Comparison of ENCODE assay signal across 12 cellular contexts in genomic region chr16:4011225-4011939, GRCh38.
A peak's percentile ranks its signal among the peaks of the same experiment; 100 is the strongest.
DNase-seq lines count a peak whose midpoint lies in the region; ATAC-seq and TF ChIP-seq lines count a peak whose summit lies in the region.
"Had no signal": no experiment of that assay in that cellular context is flagged by ENCODE, and none has a peak within 500 bp of the region (broad histone marks: within the 10 kb centered on the region; RNA-seq: fewer than 3 reads in every experiment).

No MANE protein-coding gene starts in this region.

- no peak overlapping the region for H3K4me3 ChIP-seq in breast epithelium
- H3K4me3 ChIP-seq in upper lobe of left lung, result peak overlapping the region in 2 of 4 donors; percentile 2 to 22

- no peak for TF ChIP-seq CTCF in breast epithelium (IDR thresholded peaks at IDR 0.05)
- TF ChIP-seq CTCF in upper lobe of left lung (IDR thresholded peaks at IDR 0.05), result no peak

- H3K9me3 ChIP-seq in breast epithelium (no peaks in the 10 kb centered on the region), upper lobe of left lung (no peaks in the 10 kb centered on the region)

- peak overlapping the region; percentile 11 to 25 for H3K27ac ChIP-seq in breast epithelium
- H3K27ac ChIP-seq in upper lobe of left lung, result peak overlapping the region; percentile 45 to 85 (median 66)

- ATAC-seq in upper lobe of left lung (ENCODE audit: low FRiP score in 2 of 2) (no peak), GM21528 (IDR thresholded peaks at IDR 0.05; ENCODE audit: low FRiP score, unreplicated experiment) (no peak)
- ATAC-seq: activated T-cell treated with anti-CD3 and anti-CD28 coated beads, Interleukin-2, amount 50 U/mL, for 4 hours had no signal

- 61 to 75% methylated on average over 20 of the region's 20 CpGs for WGBS in upper lobe of left lung, 2 donors

- H3K27me3 ChIP-seq in breast epithelium (no peaks in the 10 kb centered on the region), upper lobe of left lung (no peaks in the 10 kb centered on the region)

- intact Hi-C loops in breast epithelium (cut with DNase I; ENCODE audit: low total_unique reads), result no loop called here

- peak; percentile 53 for DNase-seq in SKM-1 treated with dmso at 0.1 percent for 144 hours (lab: John Stamatoyannopoulos, UW; ENCODE audit: unreplicated experiment)
- DNase-seq in SKM-1 (lab: John Stamatoyannopoulos, UW; ENCODE audit: unreplicated experiment), result no peak
- no peak for DNase-seq in breast epithelium (ENCODE audit: low spot score in 2 of 2)
- peak; percentile 86 for DNase-seq in left kidney (ENCODE audit: low read depth, low spot score)
- DNase-seq in upper lobe of left lung, result peak in 1 of 2 donors; percentile 57
- no peak for DNase-seq in AG20443 (ENCODE audit: low spot score)
- DNase-seq in RKO (ENCODE audit: low spot score), result no peak
- DNase-seq: activated T-cell treated with anti-CD3 and anti-CD28 coated beads, Interleukin-2, amount 50 U/mL, for 4 hours; caudate nucleus; DMS79 treated with DMSO at 0.1 percent for 48 hours; NCI-H1694 treated with DMSO at 0.1 percent for 48 hours had no signal

- H3K4me1 ChIP-seq in breast epithelium, result no peaks in the 10 kb centered on the region
- H3K4me1 ChIP-seq in upper lobe of left lung, result peaks cover 20 to 50% (median 35%) of the 10 kb centered on the region in 4 donors

- H3K36me3 ChIP-seq in breast epithelium, result no peaks in the 10 kb centered on the region
- H3K36me3 ChIP-seq in upper lobe of left lung, result peaks cover 0 to 4% (median 2%) of the 10 kb centered on the region in 4 donors

- TF ChIP-seq EP300 in upper lobe of left lung (IDR thresholded peaks at IDR 0.05), result no peak

- no peak for TF ChIP-seq POLR2A in breast epithelium (IDR thresholded peaks at IDR 0.05)
- no peak for TF ChIP-seq POLR2A in upper lobe of left lung (IDR thresholded peaks at IDR 0.05)

Comparison
In these comparisons a context has a peak if more than half of its experiments do, and no peak if none do; other contexts are left out.
1. DNase-seq: peak in SKM-1 treated with dmso at 0.1 percent for 144 hours (single experiment) and left kidney (single experiment); none in SKM-1 (single experiment), breast epithelium (0 of 2), AG20443 (single experiment) and RKO (single experiment).